Comparison of ENCODE assay signal across 25 cellular contexts in the genomic region with DNA sequence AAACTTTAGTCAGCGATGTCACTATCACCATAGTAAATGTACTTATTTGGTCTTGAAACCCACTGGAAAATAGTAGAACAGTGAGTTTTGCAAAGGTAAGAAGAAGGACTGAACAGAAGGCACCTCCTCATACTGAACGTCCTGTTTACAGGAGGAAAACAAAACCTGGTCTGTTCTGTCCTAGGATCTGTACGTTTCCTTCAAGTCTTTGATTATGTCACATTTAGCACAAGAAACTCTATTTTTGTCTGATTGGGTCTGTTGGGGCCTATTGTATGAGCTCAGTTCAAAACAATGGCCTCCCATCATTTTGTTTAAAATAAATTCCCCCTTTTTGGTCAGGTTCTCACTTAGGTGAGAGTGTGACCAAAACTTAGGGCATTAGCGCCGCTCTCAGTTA. TPM values are rescaled to one million over a fixed set of nuclear protein-coding genes. Genes with fewer than 3 reads are reported as not detected.
DNase-seq lines count a peak whose midpoint lies in the region; ATAC-seq and TF ChIP-seq lines count a peak whose summit lies in the region.
"Had no signal": no experiment of that assay in that cellular context is flagged by ENCODE, and none has a peak within 500 bp of the region (broad histone marks: within the 10 kb centered on the region; RNA-seq: fewer than 3 reads in every experiment).

No MANE protein-coding gene starts in this region.

- peaks cover 5% of the 10 kb centered on the region; the same call in 1 of the 2 replicates for H3K4me1 ChIP-seq in BE2C

- H3K4me1 Mint-ChIP-seq in activated naive CD4-positive, alpha-beta T cell treated with anti-CD3 and anti-CD28 coated beads, Interleukin-2, amount 50 U/mL, for 24 hours = peaks cover 55% of the 10 kb centered on the region
- peaks cover 52 to 55% (median 54%) of the 10 kb centered on the region in 3 donors for H3K4me1 Mint-ChIP-seq in T-cell
- H3K4me1 Mint-ChIP-seq in naive thymus-derived CD8-positive, alpha-beta T cell = peaks cover 30 to 59% (median 51%) of the 10 kb centered on the region in 4 donors

- no peaks in the 10 kb centered on the region for H3K9me3 Mint-ChIP-seq in activated naive CD4-positive, alpha-beta T cell treated with anti-CD3 and anti-CD28 coated beads, Interleukin-2, amount 50 U/mL, for 24 hours
- peaks cover 4 to 6% (median 5%) of the 10 kb centered on the region in 3 donors for H3K9me3 Mint-ChIP-seq in T-cell
- peaks cover 0 to 53% (median 10%) of the 10 kb centered on the region in 9 donors for H3K9me3 Mint-ChIP-seq in naive thymus-derived CD8-positive, alpha-beta T cell

- CTCF ChIA-PET in T-cell (lab: Charles Lee) = interaction anchor here in 1 of 2 donors (0.6 kb wide), 1 partner anchor 38 kb away, joined by 4 read pairs; no protein-coding TSS in a partner anchor

- no peak overlapping the region for H3K4me3 ChIP-seq in BE2C (ENCODE audit: low read depth, low read length)

- H3K9me3 ChIP-seq in BE2C = no peaks in the 10 kb centered on the region

- no peak overlapping the region for H3K4me3 Mint-ChIP-seq in activated naive CD4-positive, alpha-beta T cell treated with anti-CD3 and anti-CD28 coated beads, Interleukin-2, amount 50 U/mL, for 24 hours
- H3K4me3 Mint-ChIP-seq in T-cell = peak overlapping the region in 1 of 3 donors; percentile 51
- peak overlapping the region in 6 of 10 donors; percentile 7 to 61 (median 40) for H3K4me3 Mint-ChIP-seq in naive thymus-derived CD8-positive, alpha-beta T cell

- no peaks in the 10 kb centered on the region for H3K36me3 ChIP-seq in BE2C

- peaks cover 3% of the 10 kb centered on the region for H3K36me3 Mint-ChIP-seq in activated naive CD4-positive, alpha-beta T cell treated with anti-CD3 and anti-CD28 coated beads, Interleukin-2, amount 50 U/mL, for 24 hours
- H3K36me3 Mint-ChIP-seq in T-cell = peaks cover 4% of the 10 kb centered on the region
- H3K36me3 Mint-ChIP-seq in naive thymus-derived CD8-positive, alpha-beta T cell = peaks cover 0 to 29% (median 1%) of the 10 kb centered on the region in 3 donors

- no peaks in the 10 kb centered on the region for H3K27me3 Mint-ChIP-seq in activated naive CD4-positive, alpha-beta T cell treated with anti-CD3 and anti-CD28 coated beads, Interleukin-2, amount 50 U/mL, for 24 hours
- no peaks in the 10 kb centered on the region for H3K27me3 Mint-ChIP-seq in T-cell
- H3K27me3 Mint-ChIP-seq in naive thymus-derived CD8-positive, alpha-beta T cell = no peaks in the 10 kb centered on the region

- DNase-seq in activated naive CD4-positive, alpha-beta T cell (lab: John Stamatoyannopoulos, UW) = no peak
- no peak for DNase-seq in T-cell
- DNase-seq in naive thymus-derived CD8-positive, alpha-beta T cell = no peak
- DNase-seq in BE2C = no peak
- no peak for DNase-seq in DMS53 (lab: John Stamatoyannopoulos, UW)
- DNase-seq in activated CD8-positive, alpha-beta memory T cell treated with anti-CD3 and anti-CD28 coated beads for 24 hours = no peak
- DNase-seq: DMS153, Karpas-422, NCI-H1092, NCI-H1417 treated with DMSO at 0.1 percent for 48 hours, NCI-H1694 treated with DMSO at 0.1 percent for 48 hours, NCI-H2081 treated with DMSO at 0.1 percent for 48 hours, NCI-H2171, NCI-H226, NCI-H510A, NCI-H69, SHP77 had no signal

- peak; percentile 43 to 75 (median 58) for ATAC-seq in T-cell (replicated peaks in 1 of 4)
- ATAC-seq in naive thymus-derived CD8-positive, alpha-beta T cell = peak; percentile 54 to 60
- ATAC-seq: HCT116, HepG2, Panc1 had no signal

- no peak for TF ChIP-seq CTCF in BE2C (IDR thresholded peaks at IDR 0.05; ENCODE audit: low read depth, low read length)

- POLR2A ChIA-PET in T-cell (lab: Charles Lee) = interaction anchor here in 1 of 2 donors (0.6 kb wide), 2 partner anchors 20 to 57 kb away, joined by 4 to 6 read pairs; no protein-coding TSS in a partner anchor
- POLR2A ChIA-PET in naive thymus-derived CD8-positive, alpha-beta T cell (lab: Charles Lee) = interaction anchor here (1.0 to 11.7 kb wide), 13 partner anchors 9 to 46 kb away, joined by 3 to 114 read pairs (median 7); partner anchors contain the start of gene CFAP97D2

- H3K27ac Mint-ChIP-seq in activated naive CD4-positive, alpha-beta T cell treated with anti-CD3 and anti-CD28 coated beads, Interleukin-2, amount 50 U/mL, for 24 hours = peak overlapping the region; percentile 70
- peak overlapping the region; percentile 46 to 77 for H3K27ac Mint-ChIP-seq in T-cell
- peak overlapping the region in 9 of 10 donors; percentile 35 to 91 (median 84) for H3K27ac Mint-ChIP-seq in naive thymus-derived CD8-positive, alpha-beta T cell

- H3K27me3 ChIP-seq in BE2C = no peaks in the 10 kb centered on the region

RNA-seq across cellular contexts. Expression of gene CFAP97D2, which starts 11.2 kb away (rescaled TPM):
- total RNA-seq in T-cell = 1 to 10 TPM in 3 of 5 donors, under 1 TPM in 2; 0.92 to 4.5 (median 2.6) TPM
- total RNA-seq in naive thymus-derived CD8-positive, alpha-beta T cell = 1 to 10 TPM; 1.5 to 2.0 TPM
- polyA plus RNA-seq in naive thymus-derived CD8-positive, alpha-beta T cell = 1 to 10 TPM; 2.6 to 4.8 (median 3.7) TPM
- not detected for polyA plus RNA-seq in BE2C (2012; ENCODE audit: insufficient read depth, insufficient read length, low read depth)
- total RNA-seq: A172, H4, HepG2, HT1080, SK-MEL-5 had no signal
- polyA plus RNA-seq: HepG2 had no signal

RNA-seq across cellular contexts. Expression of gene RASA3, which starts 35.5 kb away (rescaled TPM):
- total RNA-seq in T-cell = 100 to 1,000 TPM; 223 to 267 (median 238) TPM
- 100 to 1,000 TPM; 194 to 196 TPM for total RNA-seq in naive thymus-derived CD8-positive, alpha-beta T cell
- polyA plus RNA-seq in naive thymus-derived CD8-positive, alpha-beta T cell = 100 to 1,000 TPM in 2 of 3 donors, 10 to 100 TPM in 1; 62.2 to 169 (median 105) TPM
- polyA plus RNA-seq in BE2C (2012; ENCODE audit: insufficient read depth, insufficient read length, low read depth) = 5.1 TPM
- total RNA-seq: HepG2 had no signal
